8 cellular contexts compared by ENCODE assay signal in the genomic region with DNA sequence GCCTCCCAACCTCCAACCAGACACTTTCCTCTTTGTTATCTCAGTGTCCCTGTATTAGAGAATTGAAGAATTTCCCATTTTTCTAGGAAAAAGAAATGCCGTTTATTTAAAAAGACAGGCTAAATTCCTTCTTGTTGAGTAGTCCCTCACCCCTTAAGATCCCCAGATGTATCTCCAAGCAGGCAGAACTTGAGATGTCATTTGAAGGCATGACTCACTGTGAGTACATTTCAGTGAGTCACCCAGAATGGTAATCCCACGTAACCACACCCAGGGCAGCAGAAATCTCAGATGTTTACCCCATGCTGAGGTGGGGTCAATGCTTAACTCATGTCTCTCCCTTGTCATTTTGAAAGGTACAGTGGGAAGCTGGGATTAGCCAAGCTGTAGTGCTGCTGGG. TPM values are rescaled to one million over a fixed set of nuclear protein-coding genes. Genes with fewer than 3 reads are reported as not detected.
A peak's percentile ranks its signal among the peaks of the same experiment; 100 is the strongest.
DNase-seq lines count a peak whose midpoint lies in the region; ATAC-seq, FAIRE-seq and TF ChIP-seq lines count a peak whose summit lies in the region.

No MANE protein-coding gene starts in this region.

- H3K27me3 ChIP-seq in keratinocyte (ENCODE audit: control insufficient read depth, extremely low read depth, insufficient read depth, low read length) (no peaks in the 10 kb centered on the region), thymus (ENCODE audit: control insufficient read depth, insufficient read depth) (no peaks in the 10 kb centered on the region), GM23338 (ENCODE audit: insufficient read depth) (no peaks in the 10 kb centered on the region)

- no peaks in the 10 kb centered on the region for H3K9me1 ChIP-seq in keratinocyte (ENCODE audit: control insufficient read depth, extremely low read depth, insufficient read depth, low read length)

- peaks cover 22% of the 10 kb centered on the region; the same call in 1 of the 2 replicates for H3F3A ChIP-seq in GM23338 (replicated peaks; ENCODE audit: low read depth)

- no peaks in the 10 kb centered on the region for H3K27me3 Mint-ChIP-seq in activated naive CD4-positive, alpha-beta T cell treated with anti-CD3 and anti-CD28 coated beads, Interleukin-2, amount 10 ng/mL, durations not matched to agents 7 days and 5 days
- H3K27me3 Mint-ChIP-seq in GM23338 (ENCODE audit: insufficient read depth, low read depth, poor library complexity), result peaks cover 11% of the 10 kb centered on the region

- H3K79me2 ChIP-seq in keratinocyte (ENCODE audit: control insufficient read depth, insufficient read depth, low read length) (peaks cover 57% of the 10 kb centered on the region), GM23338 (replicated peaks; ENCODE audit: insufficient read depth) (peaks cover 43% of the 10 kb centered on the region)

- H3K9me2 ChIP-seq in GM23338 (ENCODE audit: insufficient read depth), result no peaks in the 10 kb centered on the region

- CTCF ChIA-PET in activated naive CD4-positive, alpha-beta T cell treated with anti-CD3 and anti-CD28 coated beads, Interleukin-2, amount 10 ng/mL, durations not matched to agents 7 days and 5 days (lab: Charles Lee), result no interaction called here

- H3K27ac Mint-ChIP-seq in activated naive CD4-positive, alpha-beta T cell treated with anti-CD3 and anti-CD28 coated beads, Interleukin-2, amount 10 ng/mL, durations not matched to agents 7 days and 5 days, result peak overlapping the region; percentile 15
- H3K27ac Mint-ChIP-seq in GM23338, result no peak overlapping the region

- H3K4me1 ChIP-seq in keratinocyte (ENCODE audit: control insufficient read depth, extremely low read depth, insufficient read depth, low read length) (peaks cover 47% of the 10 kb centered on the region), thymus (ENCODE audit: control insufficient read depth, insufficient read depth, low read length) (peaks cover 9% of the 10 kb centered on the region), GM23338 (ENCODE audit: insufficient read depth) (no peaks in the 10 kb centered on the region)

- H3K4me2 ChIP-seq in keratinocyte (ENCODE audit: control insufficient read depth, extremely low read depth, insufficient read depth, low read depth, low read length) (peak overlapping the region; percentile 93), GM23338 (no peak overlapping the region)

- no peak for ATAC-seq in GM23338

- DNase-seq in ACHN, result peak; percentile 100
- DNase-seq in activated naive CD4-positive, alpha-beta T cell treated with anti-CD3 and anti-CD28 coated beads, Interleukin-2, amount 10 ng/mL, durations not matched to agents 7 days and 5 days, result peak; percentile 34
- DNase-seq in keratinocyte (ENCODE audit: low read depth, low spot score), result peak; percentile 94
- no peak for DNase-seq in GM23338 (ENCODE audit: low spot score)
- no peak for DNase-seq in NCI-H2227 (lab: John Stamatoyannopoulos, UW; ENCODE audit: unreplicated experiment)
- DNase-seq in D341Med (ENCODE audit: low spot score), result no peak

- in situ Hi-C loops in ACHN (cut with HindIII; ENCODE audit: low pct_ligation_motif_present, low pct_unique_long_range_greater_than_20kb, low sequenced_read_pairs), result no loop called here

- no peaks in the 10 kb centered on the region for H4K20me1 ChIP-seq in keratinocyte (ENCODE audit: control insufficient read depth, extremely low read depth, insufficient read depth, low read length)
- H4K20me1 ChIP-seq in GM23338 (replicated peaks; ENCODE audit: insufficient read depth), result peaks cover 23% of the 10 kb centered on the region

- peaks cover 42% of the 10 kb centered on the region for H3K4me1 Mint-ChIP-seq in activated naive CD4-positive, alpha-beta T cell treated with anti-CD3 and anti-CD28 coated beads, Interleukin-2, amount 10 ng/mL, durations not matched to agents 7 days and 5 days
- no peaks in the 10 kb centered on the region for H3K4me1 Mint-ChIP-seq in GM23338

- H3K4me3 ChIP-seq in keratinocyte (ENCODE audit: control insufficient read depth in 2 of 3, extremely low read depth in 1 of 3, insufficient read depth in 2 of 3, low read depth in 1 of 3, low read length in 3 of 3) (peak overlapping the region in 2 of 3 experiments; percentile 6 to 20), thymus (ENCODE audit: low read length) (no peak overlapping the region), GM23338 (no peak overlapping the region)

- peak; percentile 91 for FAIRE-seq in keratinocyte (lab: Jason Lieb, UNC)

- no peak overlapping the region for H2AFZ ChIP-seq in keratinocyte (ENCODE audit: control insufficient read depth, low read length)
- H2AFZ ChIP-seq in GM23338, result no peak overlapping the region

- no peak for TF ChIP-seq RAD21 in Ishikawa (IDR thresholded peaks at IDR 0.05; ENCODE audit: low read depth)

- H3K9me3 Mint-ChIP-seq in activated naive CD4-positive, alpha-beta T cell treated with anti-CD3 and anti-CD28 coated beads, Interleukin-2, amount 10 ng/mL, durations not matched to agents 7 days and 5 days, result no peaks in the 10 kb centered on the region
- H3K9me3 Mint-ChIP-seq in GM23338, result no peaks in the 10 kb centered on the region

- H3K36me3 Mint-ChIP-seq in activated naive CD4-positive, alpha-beta T cell treated with anti-CD3 and anti-CD28 coated beads, Interleukin-2, amount 10 ng/mL, durations not matched to agents 7 days and 5 days, result peaks cover 57% of the 10 kb centered on the region
- peaks cover 52% of the 10 kb centered on the region for H3K36me3 Mint-ChIP-seq in GM23338 (ENCODE audit: low read depth)

- peak overlapping the region; percentile 39 for H3K9ac ChIP-seq in keratinocyte (ENCODE audit: control insufficient read depth, extremely low read depth, insufficient read depth, low read length)

- H3K9me3 ChIP-seq in keratinocyte (ENCODE audit: control insufficient read depth, low read depth, low read length) (no peaks in the 10 kb centered on the region), thymus (ENCODE audit: control insufficient read depth) (no peaks in the 10 kb centered on the region)

- H3K4me3 Mint-ChIP-seq in activated naive CD4-positive, alpha-beta T cell treated with anti-CD3 and anti-CD28 coated beads, Interleukin-2, amount 10 ng/mL, durations not matched to agents 7 days and 5 days, result no peak overlapping the region
- H3K4me3 Mint-ChIP-seq in GM23338, result no peak overlapping the region

- TF ChIP-seq CTCF in keratinocyte (optimal IDR thresholded peaks at IDR 0.05 in 1 of 3, IDR thresholded peaks at IDR 0.05 in 1 of 3, conservative IDR thresholded peaks at IDR 0.05 in 1 of 3; ENCODE audit: extremely low read depth in 1 of 3, insufficient read depth in 2 of 3, low read length in 3 of 3) (no peak), GM23338 (conservative IDR thresholded peaks at IDR 0.05; ENCODE audit: low read depth in 2 of 2) (no peak)

- WGBS in thymus, result 95% methylated on average over 2 of the region's 2 CpGs

- H3K36me3 ChIP-seq in keratinocyte (ENCODE audit: control insufficient read depth in 2 of 2, extremely low read depth in 1 of 2, insufficient read depth in 2 of 2, low read length in 2 of 2) (peaks cover 9 to 38% of the 10 kb centered on the region in 2 experiments), thymus (ENCODE audit: control insufficient read depth, insufficient read depth) (peaks cover 56% of the 10 kb centered on the region), GM23338 (ENCODE audit: insufficient read depth) (peaks cover 35% of the 10 kb centered on the region)

- dilution Hi-C loops in keratinocyte (cut with MboI; ENCODE audit: extremely low pct_ligation_motif_present, low sequenced_read_pairs), result no loop called here

- peak overlapping the region; percentile 83 for H3K27ac ChIP-seq in keratinocyte (ENCODE audit: control insufficient read depth, insufficient read depth, low read length)
- peak overlapping the region; percentile 57 for H3K27ac ChIP-seq in thymus (ENCODE audit: low read depth)
- no peak overlapping the region for H3K27ac ChIP-seq in GM23338 (ENCODE audit: low read depth)

- TF ChIP-seq EP300 in Ishikawa (IDR thresholded peaks at IDR 0.05; ENCODE audit: borderline replicate concordance), result peak; percentile 64; the same call in 1 of the 2 replicates

RNA-seq across cellular contexts. Expression of a gene that starts 4.4 kb away (rescaled TPM):
- polyA plus RNA-seq in keratinocyte, result 46.2 to 71.1 TPM (median 59.6 TPM) in 3 replicates
- polyA plus RNA-seq in keratinocyte (2011; ENCODE audit: low read depth), result 6.2 TPM
- polyA plus RNA-seq in keratinocyte (2011; cell fraction: cytosol; rRNA removed), result 31.4 and 45.4 TPM in 2 replicates
- 121 and 122 TPM in 2 replicates for polyA plus RNA-seq in keratinocyte (2011; cell fraction: nucleus; rRNA removed)
- polyA plus RNA-seq in keratinocyte (2012; ENCODE audit: low replicate concordance), result 21.3 and 34.4 TPM in 2 replicates
- polyA minus RNA-seq in keratinocyte, result 29.8 to 69.0 TPM (median 31.3 TPM) in 3 replicates
- 21.1 TPM for polyA minus RNA-seq in keratinocyte (2011; cell fraction: cytosol; rRNA and poly(A)+ RNA removed)
- 44.1 and 62.5 TPM in 2 replicates for polyA minus RNA-seq in keratinocyte (2011; cell fraction: nucleus; rRNA and poly(A)+ RNA removed)
- 117 TPM for polyA plus RNA-seq in thymus
- 55.8 and 61.3 TPM in 2 replicates for total RNA-seq in GM23338 (2014; rRNA removed; shearing (Covaris generic))
- 20.6 and 21.7 TPM in 2 replicates for polyA plus RNA-seq in GM23338 (2016; fragmentation: Nextera tagmentation; extraction: Ambion mirVana)

RNA-seq across cellular contexts. Expression of a gene that starts 10.9 kb away (rescaled TPM):
- 5.5 to 7.6 TPM (median 5.7 TPM) in 3 replicates for polyA plus RNA-seq in keratinocyte
- 2.0 TPM for polyA plus RNA-seq in keratinocyte (2011; ENCODE audit: low read depth)
- 4.8 and 7.8 TPM in 2 replicates for polyA plus RNA-seq in keratinocyte (2011; cell fraction: cytosol; rRNA removed)
- polyA plus RNA-seq in keratinocyte (2011; cell fraction: nucleus; rRNA removed), result 4.6 and 6.6 TPM in 2 replicates
- 3.4 and 4.1 TPM in 2 replicates for polyA plus RNA-seq in keratinocyte (2012; ENCODE audit: low replicate concordance)
- polyA minus RNA-seq in keratinocyte, result 0.82 to 3.7 TPM (median 1.2 TPM) in 3 replicates
- 3.6 TPM for polyA minus RNA-seq in keratinocyte (2011; cell fraction: cytosol; rRNA and poly(A)+ RNA removed)
- polyA minus RNA-seq in keratinocyte (2011; cell fraction: nucleus; rRNA and poly(A)+ RNA removed), result 3.2 and 5.5 TPM in 2 replicates
- 11.2 TPM for polyA plus RNA-seq in thymus
- 7.9 and 10.2 TPM in 2 replicates for total RNA-seq in GM23338 (2014; rRNA removed; shearing (Covaris generic))
- polyA plus RNA-seq in GM23338 (2016; fragmentation: Nextera tagmentation; extraction: Ambion mirVana), result 4.9 and 7.7 TPM in 2 replicates

RNA-seq across cellular contexts. Expression of a gene that starts 35.2 kb away (rescaled TPM):
- polyA plus RNA-seq in keratinocyte (0.18 to 0.26 TPM (median 0.23 TPM) in 3 replicates), thymus (2.8 TPM), GM23338 (2016; fragmentation: Nextera tagmentation; extraction: Ambion mirVana) (0.45 and 0.50 TPM in 2 replicates)
- 0.26 TPM for polyA plus RNA-seq in keratinocyte (2011; ENCODE audit: low read depth)
- 0.05 and 0.13 TPM in 2 replicates for polyA plus RNA-seq in keratinocyte (2011; cell fraction: cytosol; rRNA removed)
- polyA plus RNA-seq in keratinocyte (2011; cell fraction: nucleus; rRNA removed), result 0.15 and 0.19 TPM in 2 replicates
- polyA plus RNA-seq in keratinocyte (2012; ENCODE audit: low replicate concordance), result 1.7 TPM in 1 of 2 replicates, not detected in the other
- 0.20 TPM in 1 of 3 replicates, not detected in the others for polyA minus RNA-seq in keratinocyte
- not detected for polyA minus RNA-seq in keratinocyte (2011; cell fraction: cytosol; rRNA and poly(A)+ RNA removed)
- not detected in 2 replicates for polyA minus RNA-seq in keratinocyte (2011; cell fraction: nucleus; rRNA and poly(A)+ RNA removed)
- not detected in 2 replicates for total RNA-seq in GM23338 (2014; rRNA removed; shearing (Covaris generic))

RNA-seq across cellular contexts. Expression of a gene that starts 53.9 kb away (rescaled TPM):
- polyA plus RNA-seq in keratinocyte (10.3 to 13.1 TPM (median 11.6 TPM) in 3 replicates), thymus (9.8 TPM), GM23338 (2016; fragmentation: Nextera tagmentation; extraction: Ambion mirVana) (4.8 and 5.8 TPM in 2 replicates)
- polyA plus RNA-seq in keratinocyte (2011; ENCODE audit: low read depth), result 3.1 TPM
- 5.3 and 6.2 TPM in 2 replicates for polyA plus RNA-seq in keratinocyte (2011; cell fraction: cytosol; rRNA removed)
- 19.5 and 21.2 TPM in 2 replicates for polyA plus RNA-seq in keratinocyte (2011; cell fraction: nucleus; rRNA removed)
- polyA plus RNA-seq in keratinocyte (2012; ENCODE audit: low replicate concordance), result 3.9 and 8.5 TPM in 2 replicates
- polyA minus RNA-seq in keratinocyte, result 16.4 to 21.7 TPM (median 19.2 TPM) in 3 replicates
- polyA minus RNA-seq in keratinocyte (2011; cell fraction: cytosol; rRNA and poly(A)+ RNA removed), result 9.6 TPM
- 16.1 and 21.2 TPM in 2 replicates for polyA minus RNA-seq in keratinocyte (2011; cell fraction: nucleus; rRNA and poly(A)+ RNA removed)
- total RNA-seq in GM23338 (2014; rRNA removed; shearing (Covaris generic)), result 10.0 and 17.5 TPM in 2 replicates

RNA-seq across cellular contexts. Expression of a gene that starts 58.4 kb away (rescaled TPM):
- polyA plus RNA-seq in keratinocyte (7.4 to 8.4 TPM (median 8.4 TPM) in 3 replicates), thymus (5.7 TPM), GM23338 (2016; fragmentation: Nextera tagmentation; extraction: Ambion mirVana) (4.6 and 4.9 TPM in 2 replicates)
- 6.5 TPM for polyA plus RNA-seq in keratinocyte (2011; ENCODE audit: low read depth)
- 5.7 and 8.2 TPM in 2 replicates for polyA plus RNA-seq in keratinocyte (2011; cell fraction: cytosol; rRNA removed)
- polyA plus RNA-seq in keratinocyte (2011; cell fraction: nucleus; rRNA removed), result 10.1 and 10.5 TPM in 2 replicates
- 5.1 and 8.1 TPM in 2 replicates for polyA plus RNA-seq in keratinocyte (2012; ENCODE audit: low replicate concordance)
- 7.1 to 17.9 TPM (median 11.3 TPM) in 3 replicates for polyA minus RNA-seq in keratinocyte
- polyA minus RNA-seq in keratinocyte (2011; cell fraction: cytosol; rRNA and poly(A)+ RNA removed), result 11.3 TPM
- polyA minus RNA-seq in keratinocyte (2011; cell fraction: nucleus; rRNA and poly(A)+ RNA removed), result 7.5 and 14.9 TPM in 2 replicates
- 10.2 and 13.4 TPM in 2 replicates for total RNA-seq in GM23338 (2014; rRNA removed; shearing (Covaris generic))

Comparison
In these comparisons a context has a peak if more than half of its experiments do, and no peak if none do; other contexts are left out.
1. DNase-seq: peak in ACHN (single experiment), activated naive CD4-positive, alpha-beta T cell treated with anti-CD3 and anti-CD28 coated beads, Interleukin-2, amount 10 ng/mL, durations not matched to agents 7 days and 5 days (single experiment) and keratinocyte (single experiment); none in GM23338 (single experiment), NCI-H2227 (single experiment) and D341Med (single experiment).
2. H3K4me3 ChIP-seq: peak in keratinocyte (2 of 3); none in thymus (single experiment) and GM23338 (single experiment).